Comparison of ENCODE assay signal across 16 cellular contexts in the genomic region with DNA sequence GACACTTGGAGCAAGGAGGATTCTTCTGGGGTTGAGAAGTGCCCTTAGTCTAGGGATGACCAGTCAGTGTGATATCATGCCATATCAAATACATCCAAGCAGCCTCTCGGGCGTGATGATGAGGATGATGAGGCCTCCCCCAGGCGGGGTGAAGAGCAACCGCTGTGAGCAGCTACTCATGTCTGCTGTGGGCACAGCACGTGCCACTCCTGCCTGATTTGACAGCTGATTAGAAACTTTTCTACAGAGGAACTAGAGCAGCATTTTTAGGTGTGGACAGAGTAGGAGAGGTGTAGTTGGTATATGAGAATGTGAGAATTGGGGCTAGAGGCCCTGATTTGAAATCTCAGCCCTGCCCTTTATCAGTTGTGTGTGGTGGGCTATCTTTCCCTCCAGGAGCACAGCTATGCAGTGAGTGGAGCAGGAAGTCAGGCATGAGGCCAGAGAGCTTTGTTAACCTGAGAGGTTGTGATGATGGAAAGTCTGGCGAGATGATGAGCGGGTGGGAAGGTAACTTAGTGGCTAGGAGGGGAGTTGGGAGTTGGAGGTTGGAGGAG. TPM values are rescaled to one million over a fixed set of nuclear protein-coding genes. Genes with fewer than 3 reads are reported as not detected.
"Had no signal": no experiment of that assay in that cellular context is flagged by ENCODE, and none has a peak within 500 bp of the region (broad histone marks: within the 10 kb centered on the region; RNA-seq: fewer than 3 reads in every experiment).

No MANE protein-coding gene starts in this region.

- H3K4me2 ChIP-seq: hepatocyte had no signal

- H3K27me3 Mint-ChIP-seq: dendritic cell treated with granulocyte-macrophage colony-stimulating factor and Interleukin-4, amounts not matched to agents 40 ng/mL and 50 ng/mL, for 4 days; type B pancreatic cell had no signal

- H3K27me3 ChIP-seq: esophagus squamous epithelium, hepatocyte, neutrophil, right atrium auricular region, suprapubic skin, thyroid gland had no signal

- H2AFZ ChIP-seq: hepatocyte had no signal

- H3K36me3 Mint-ChIP-seq: type B pancreatic cell had no signal

- ATAC-seq: effector memory CD8-positive, alpha-beta T cell; naive thymus-derived CD4-positive, alpha-beta T cell had no signal

- FAIRE-seq: kidney, small intestine had no signal

- H3K9me3 Mint-ChIP-seq: dendritic cell treated with granulocyte-macrophage colony-stimulating factor and Interleukin-4, amounts not matched to agents 40 ng/mL and 50 ng/mL, for 4 days had no signal

- H3K4me3 Mint-ChIP-seq: dendritic cell treated with granulocyte-macrophage colony-stimulating factor and Interleukin-4, amounts not matched to agents 40 ng/mL and 50 ng/mL, for 4 days; effector memory CD8-positive, alpha-beta T cell; naive thymus-derived CD4-positive, alpha-beta T cell; nephron progenitor cell; type B pancreatic cell had no signal

- H3K27ac ChIP-seq: esophagus squamous epithelium, hepatocyte, neutrophil, right atrium auricular region, suprapubic skin, thyroid gland had no signal

- H3K4me1 Mint-ChIP-seq: naive thymus-derived CD4-positive, alpha-beta T cell had no signal

- H3K36me3 ChIP-seq: esophagus squamous epithelium, neutrophil, right atrium auricular region, suprapubic skin, thyroid gland had no signal

- H3K4me1 ChIP-seq: right atrium auricular region, thyroid gland had no signal

- H3K4me3 ChIP-seq: esophagus squamous epithelium, hepatocyte, right atrium auricular region, suprapubic skin, thyroid gland had no signal

- H3K27ac Mint-ChIP-seq: dendritic cell treated with granulocyte-macrophage colony-stimulating factor and Interleukin-4, amounts not matched to agents 40 ng/mL and 50 ng/mL, for 4 days; effector memory CD8-positive, alpha-beta T cell; naive thymus-derived CD4-positive, alpha-beta T cell; nephron progenitor cell had no signal

- H3K79me2 ChIP-seq: hepatocyte had no signal

- DNase-seq: effector memory CD8-positive, alpha-beta T cell; esophagus squamous epithelium; kidney; stimulated activated CD4-positive, alpha-beta T cell treated with anti-CD3 and anti-CD28 coated beads, Interleukin-12 subunit alpha, Interleukin-12 subunit beta, amount 100 ng/mL, for 4 hours; stimulated activated naive CD4-positive, alpha-beta T cell treated with Interleukin-2 at 50 U/mL for 16 hours had no signal

- H3K9me3 ChIP-seq: esophagus squamous epithelium, neutrophil, right atrium auricular region, suprapubic skin, thyroid gland had no signal

RNA-seq across cellular contexts. Expression of gene COBL, which starts 49.6 kb away (rescaled TPM):
- total RNA-seq: lung microvascular endothelial cell had no signal
